ENCODE assay signal across 22 cellular contexts in the genomic region with DNA sequence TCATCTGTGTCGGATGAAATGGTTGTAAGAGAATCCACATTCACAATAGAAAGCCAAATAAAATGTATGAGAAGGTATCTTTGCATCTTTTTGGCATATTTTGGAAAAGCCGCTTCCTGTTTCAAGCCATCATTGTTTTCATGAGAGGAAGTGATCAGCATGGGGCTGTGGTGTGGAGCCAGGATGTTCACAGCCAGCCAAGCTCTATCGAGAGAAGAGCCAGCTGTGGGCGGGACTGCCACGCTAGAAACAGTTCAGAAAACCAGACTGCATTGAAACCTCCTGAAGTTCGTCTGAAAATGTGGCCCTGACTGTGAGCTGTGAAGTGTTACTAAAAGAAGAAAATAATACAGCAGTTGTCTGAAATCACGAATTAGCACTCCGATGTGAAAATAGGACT. TPM values are rescaled to one million over a fixed set of nuclear protein-coding genes. Genes with fewer than 3 reads are reported as not detected.
DNase-seq lines count a peak whose midpoint lies in the region; ATAC-seq and TF ChIP-seq lines count a peak whose summit lies in the region.
"Had no signal": no experiment of that assay in that cellular context is flagged by ENCODE, and none has a peak within 500 bp of the region (broad histone marks: within the 10 kb centered on the region; RNA-seq: fewer than 3 reads in every experiment).

No MANE protein-coding gene starts in this region.

- H3K4me3 ChIP-seq in right cardiac atrium (ENCODE audit: low read length): no peak overlapping the region
- H3K4me3 ChIP-seq in psoas muscle: no peak overlapping the region
- H3K4me3 ChIP-seq in neuronal stem cell (ENCODE audit: low read length in 2 of 2): no peak overlapping the region
- H3K4me3 ChIP-seq: mucosa of descending colon, PC-9, upper lobe of right lung had no signal

- no peak overlapping the region for H3K4ac ChIP-seq in neuronal stem cell (ENCODE audit: low read length)

- H2BK5ac ChIP-seq in neuronal stem cell (ENCODE audit: low read length): no peak overlapping the region

- H3K14ac ChIP-seq in neuronal stem cell (ENCODE audit: low read length): no peak overlapping the region

- H4K8ac ChIP-seq in neuronal stem cell (ENCODE audit: low read depth, low read length): no peak overlapping the region

- H3K4me1 ChIP-seq in right cardiac atrium (ENCODE audit: control insufficient read depth, insufficient read depth, low read length): no peaks in the 10 kb centered on the region
- no peaks in the 10 kb centered on the region for H3K4me1 ChIP-seq in psoas muscle
- peaks cover 11 to 32% of the 10 kb centered on the region in 2 donors for H3K4me1 ChIP-seq in neuronal stem cell (ENCODE audit: control insufficient read depth in 2 of 2, insufficient read depth in 1 of 2, low read depth in 1 of 2, low read length in 2 of 2)
- H3K4me1 ChIP-seq: foreskin keratinocyte, upper lobe of right lung had no signal

- ATAC-seq in right cardiac atrium (peak; percentile 77 to 80), psoas muscle (no peak)
- ATAC-seq: foreskin keratinocyte, HCT116, mucosa of descending colon, upper lobe of right lung had no signal

- DNase-seq in MV-4-11 (lab: John Stamatoyannopoulos, UW) (peak; percentile 67), cerebellar cortex (ENCODE audit: low spot score) (peak; percentile 8), right cardiac atrium (peak; percentile 60 to 80 (median 69)), psoas muscle (peak; percentile 22 to 58), neuronal stem cell (ENCODE audit: low spot score) (no peak), NCI-H2227 treated with DMSO at 0.1 percent for 48 hours (lab: John Stamatoyannopoulos, UW) (no peak)
- DNase-seq in activated T-cell treated with anti-CD3 and anti-CD28 coated beads, Interleukin-2, amount 50 U/mL, for 48 hours: no peak
- DNase-seq: activated CD8-positive, alpha-beta memory T cell treated with anti-CD3 and anti-CD28 coated beads, Interleukin-2, amount 50 U/mL, for 4 hours; activated gamma-delta T cell treated with Interleukin-2 at 50 U/mL for 16 hours; foreskin keratinocyte; mucosa of descending colon; NCI-H1105; NCI-H2081 treated with DMSO at 0.1 percent for 48 hours; NCI-H526 treated with DMSO at 0.1 percent for 48 hours; PC-9; stimulated activated CD4-positive, alpha-beta T cell treated with anti-CD3 and anti-CD28 coated beads, Interleukin-12 subunit alpha, Interleukin-12 subunit beta, amount 100 ng/mL, for 4 hours; T-helper 2 cell; upper lobe of right lung had no signal

- no peak overlapping the region for H4K91ac ChIP-seq in neuronal stem cell (ENCODE audit: low read depth, low read length, poor library complexity)

- H3K9ac ChIP-seq in neuronal stem cell (ENCODE audit: low read depth, low read length, poor library complexity): no peak overlapping the region

- no peak overlapping the region for H3K23ac ChIP-seq in neuronal stem cell (ENCODE audit: low read depth, low read length, poor library complexity)

- H2BK15ac ChIP-seq in neuronal stem cell (ENCODE audit: low read length): no peak overlapping the region

- H3K27ac ChIP-seq in right cardiac atrium (ENCODE audit: low read length): no peak overlapping the region
- no peak overlapping the region for H3K27ac ChIP-seq in psoas muscle
- H3K27ac ChIP-seq in neuronal stem cell (replicated peaks; ENCODE audit: low read length): no peak overlapping the region
- H3K27ac ChIP-seq: foreskin keratinocyte, PC-9, upper lobe of right lung had no signal

- H3K27me3 ChIP-seq in right cardiac atrium (ENCODE audit: control insufficient read depth, insufficient read depth) (no peaks in the 10 kb centered on the region), psoas muscle (ENCODE audit: insufficient read depth in 3 of 3, low read length in 2 of 3) (no peaks in the 10 kb centered on the region), neuronal stem cell (ENCODE audit: control insufficient read depth in 3 of 3, insufficient read depth in 3 of 3, low read depth in 1 of 3, low read length in 3 of 3) (no peaks in the 10 kb centered on the region)
- H3K27me3 ChIP-seq: foreskin keratinocyte, upper lobe of right lung had no signal

- no peak overlapping the region for H2AK5ac ChIP-seq in neuronal stem cell (ENCODE audit: low read depth, low read length)

- TF ChIP-seq CTCF in psoas muscle (IDR thresholded peaks at IDR 0.05): no peak

- no peak overlapping the region for H2AFZ ChIP-seq in neuronal stem cell (ENCODE audit: low read length)
- H2AFZ ChIP-seq: PC-9 had no signal

- no peak overlapping the region for H3K18ac ChIP-seq in neuronal stem cell (ENCODE audit: low read length)

- H3K79me1 ChIP-seq in neuronal stem cell (ENCODE audit: low read depth, low read length): no peaks in the 10 kb centered on the region

- no peak overlapping the region for H2BK12ac ChIP-seq in neuronal stem cell (ENCODE audit: low read length)

- H2BK120ac ChIP-seq in neuronal stem cell (ENCODE audit: low read depth, low read length): no peak overlapping the region

- H3K9me3 ChIP-seq in right cardiac atrium (ENCODE audit: control insufficient read depth, low read length): no peaks in the 10 kb centered on the region
- no peaks in the 10 kb centered on the region for H3K9me3 ChIP-seq in psoas muscle
- H3K9me3 ChIP-seq in neuronal stem cell (replicated peaks in 1 of 2; ENCODE audit: control insufficient read depth in 2 of 2, insufficient read depth in 1 of 2, low read depth in 1 of 2, low read length in 2 of 2): no peaks in the 10 kb centered on the region
- H3K9me3 ChIP-seq: mucosa of descending colon, upper lobe of right lung had no signal

- no peak overlapping the region for H3K4me2 ChIP-seq in neuronal stem cell (ENCODE audit: insufficient read depth, low read length, poor library complexity, severe bottlenecking)
- H3K4me2 ChIP-seq: PC-9 had no signal

- 31% methylated on average over 8 of the region's 8 CpGs for WGBS in right cardiac atrium
- WGBS in psoas muscle, 3 donors: 13 to 26% (median 22%) methylated on average over 8 of the region's 8 CpGs
- WGBS in neuronal stem cell (ENCODE audit: extremely low coverage in 2 of 2, insufficient read length in 2 of 2, insufficient replicate concordance in 1 of 2), 2 donors: no CpG with 5 or more reads among the region's 8 CpGs

- intact Hi-C loops in right cardiac atrium (cut with DNase I) (no loop called here), psoas muscle (cut with DNase I) (no loop called here)

- H3K36me3 ChIP-seq in psoas muscle (ENCODE audit: insufficient read depth in 1 of 2, low read depth in 1 of 2) (no peaks in the 10 kb centered on the region), neuronal stem cell (replicated peaks in 1 of 2; ENCODE audit: control insufficient read depth in 2 of 2, insufficient read depth in 2 of 2, low read length in 2 of 2) (no peaks in the 10 kb centered on the region)
- H3K36me3 ChIP-seq: upper lobe of right lung had no signal

RNA-seq across cellular contexts. Expression of a gene that starts 21.2 kb away (rescaled TPM):
- total RNA-seq in right cardiac atrium: not detected
- polyA plus RNA-seq in right cardiac atrium: not detected
- total RNA-seq in psoas muscle: not detected
- not detected for polyA plus RNA-seq in psoas muscle
- not detected for polyA plus RNA-seq in neuronal stem cell (2013, experiment 1 of 2)
- polyA plus RNA-seq in neuronal stem cell (2013, experiment 2 of 2): not detected
- total RNA-seq: Daoy, foreskin keratinocyte, mucosa of descending colon, PC-9, SK-MEL-5, upper lobe of right lung had no signal
- polyA plus RNA-seq: adipose tissue, foreskin keratinocyte had no signal

Comparison
In these comparisons a context has a peak if more than half of its experiments do, and no peak if none do; other contexts are left out.
1. DNase-seq: peak in MV-4-11 (single experiment), cerebellar cortex (single experiment), right cardiac atrium (3 of 3) and psoas muscle (2 of 2); none in neuronal stem cell (single experiment), activated T-cell treated with anti-CD3 and anti-CD28 coated beads, Interleukin-2, amount 50 U/mL, for 48 hours (0 of 2) and NCI-H2227 treated with DMSO at 0.1 percent for 48 hours (single experiment).
2. ATAC-seq: peak in right cardiac atrium (2 of 2); none in psoas muscle (0 of 4).